8 cellular contexts compared by ENCODE assay signal in the genomic region with DNA sequence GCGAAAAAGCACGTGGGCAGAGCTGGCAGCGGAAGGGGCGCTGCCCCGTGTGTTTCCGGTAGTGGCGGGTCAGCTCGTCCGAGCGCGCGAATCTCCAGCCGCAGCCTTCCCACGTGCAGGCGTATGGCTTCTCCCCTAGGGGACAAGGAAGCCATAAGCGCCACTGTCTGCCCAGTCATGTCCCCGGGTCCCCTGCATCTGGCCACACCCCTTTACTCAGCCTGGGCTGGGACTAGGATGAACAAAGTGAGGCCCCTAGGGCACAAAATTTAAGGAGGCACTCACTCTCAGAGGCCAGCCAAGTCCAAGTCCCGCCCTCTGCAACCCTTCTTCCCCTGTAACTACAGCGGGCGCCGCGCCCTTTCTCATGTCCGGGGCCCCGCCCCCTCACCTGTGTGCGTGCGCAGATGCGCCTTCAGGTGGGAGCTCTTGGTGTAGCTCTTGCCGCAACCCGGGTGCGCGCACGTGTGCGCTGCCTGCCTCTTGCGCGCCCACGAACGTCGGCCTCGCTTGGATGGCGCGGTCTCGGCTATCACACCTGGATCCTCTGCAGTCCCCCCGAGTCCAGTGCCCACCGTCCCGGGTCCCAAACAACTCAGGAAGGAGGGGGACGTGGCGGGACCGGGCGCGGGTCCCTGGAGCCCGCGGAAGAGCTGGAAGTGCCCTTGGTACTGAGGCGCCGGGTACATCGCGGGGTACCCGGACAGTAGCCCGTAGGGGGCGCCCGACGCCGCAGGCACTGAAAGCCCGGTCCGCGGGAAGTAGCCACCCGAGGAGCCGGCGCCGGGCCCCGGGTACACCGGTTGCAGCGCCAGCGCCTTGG. TPM values are rescaled to one million over a fixed set of nuclear protein-coding genes. Genes with fewer than 3 reads are reported as not detected.
DNase-seq lines count a peak whose midpoint lies in the region; ATAC-seq and TF ChIP-seq lines count a peak whose summit lies in the region.

No MANE protein-coding gene starts in this region.

- no peaks in the 10 kb centered on the region for H3K36me3 ChIP-seq in HUES64 (ENCODE audit: insufficient read depth, low read length)
- H3K36me3 ChIP-seq in prostate gland, result no peaks in the 10 kb centered on the region
- no peaks in the 10 kb centered on the region for H3K36me3 ChIP-seq in upper lobe of right lung

- H3K27ac ChIP-seq in HUES64 (ENCODE audit: low read depth, low read length), result peak overlapping the region; percentile 45; the same call in 1 of the 2 replicates
- H3K27ac ChIP-seq in prostate gland, result peak overlapping the region; percentile 57 to 68
- no peak overlapping the region for H3K27ac ChIP-seq in upper lobe of right lung

- peak overlapping the region; percentile 69 for H3K4me3 ChIP-seq in HUES64 (ENCODE audit: low read length)
- H3K4me3 ChIP-seq in prostate gland, result peak overlapping the region; percentile 21 to 41
- H3K4me3 ChIP-seq in upper lobe of right lung, result peak overlapping the region; percentile 44

- H3K9ac ChIP-seq in HUES64 (ENCODE audit: low read depth, low read length), result peak overlapping the region; percentile 72

- no peaks in the 10 kb centered on the region for H3K4me1 ChIP-seq in HUES64 (ENCODE audit: insufficient read depth, low read length)
- H3K4me1 ChIP-seq in prostate gland (replicated peaks), result no peaks in the 10 kb centered on the region
- H3K4me1 ChIP-seq in upper lobe of right lung, result peaks cover 16% of the 10 kb centered on the region

- 4% methylated on average over 73 of the region's 73 CpGs for WGBS in HUES64
- WGBS in prostate gland, result 5% methylated on average over 63 of the region's 73 CpGs

- peak; percentile 28 for ATAC-seq in Right ventricle myocardium superior (ENCODE audit: poor library complexity)
- peak; percentile 78 for ATAC-seq in upper lobe of right lung

- H3K9me3 ChIP-seq in HUES64 (ENCODE audit: insufficient read depth, low read depth, low read length) (peaks cover 8% of the 10 kb centered on the region; the same call in 1 of the 2 replicates), prostate gland (no peaks in the 10 kb centered on the region), upper lobe of right lung (no peaks in the 10 kb centered on the region)

- peaks cover 39% of the 10 kb centered on the region for H3K27me3 ChIP-seq in HUES64 (ENCODE audit: insufficient read depth, low read length)
- H3K27me3 ChIP-seq in prostate gland (replicated peaks; ENCODE audit: insufficient read depth), result no peaks in the 10 kb centered on the region
- H3K27me3 ChIP-seq in upper lobe of right lung, result peaks cover 12% of the 10 kb centered on the region

- DNase-seq in COLO668 (lab: John Stamatoyannopoulos, UW; ENCODE audit: unreplicated experiment), result peak; percentile 99
- peak; percentile 58 to 85 (median 74) for DNase-seq in activated naive CD4-positive, alpha-beta T cell (lab: John Stamatoyannopoulos, UW)
- peak; percentile 84 for DNase-seq in Right ventricle myocardium superior
- DNase-seq in prostate gland (ENCODE audit: low spot score), result peak; percentile 84
- DNase-seq in upper lobe of right lung, result peak; percentile 95
- DNase-seq in SKM-1 (lab: John Stamatoyannopoulos, UW; ENCODE audit: unreplicated experiment), result no peak

- TF ChIP-seq POLR2A in Raji (IDR thresholded peaks at IDR 0.05; ENCODE audit: insufficient read depth, low read depth, low read length) (peak; percentile 90), prostate gland (IDR thresholded peaks at IDR 0.05) (no peak)

- peak; percentile 48 to 78 (median 68) for TF ChIP-seq CTCF in prostate gland (IDR thresholded peaks at IDR 0.05)
- TF ChIP-seq CTCF in upper lobe of right lung (IDR thresholded peaks at IDR 0.05), result peak; percentile 66

- intact Hi-C loops in Right ventricle myocardium superior (cut with DNase I), result no loop called here
- intact Hi-C loops in prostate gland (cut with DNase I), result loop anchor here (10.0 kb wide), 1 partner anchor 50 kb away; the partner anchor contains the start of genes CALR and FARSA
- intact Hi-C loops in upper lobe of right lung (cut with DNase I), result no loop called here

RNA-seq across cellular contexts. Expression of gene KLF1, which starts 1.9 kb away (rescaled TPM):
- polyA plus RNA-seq in HUES64 (2013, experiment 1 of 2), result not detected
- 0.25 TPM for polyA plus RNA-seq in HUES64 (2013, experiment 2 of 2)
- total RNA-seq in Right ventricle myocardium superior (not detected), prostate gland (not detected), upper lobe of right lung (not detected)

RNA-seq across cellular contexts. Expression of gene DNASE2, which starts 3.9 kb away (rescaled TPM):
- polyA plus RNA-seq in HUES64 (2013, experiment 1 of 2), result 11.6 TPM
- 14.9 TPM for polyA plus RNA-seq in HUES64 (2013, experiment 2 of 2)
- total RNA-seq in Right ventricle myocardium superior (16.9 TPM), prostate gland (10 to 100 TPM; 41.4 to 63.9 TPM), upper lobe of right lung (61.0 TPM)

RNA-seq across cellular contexts. Expression of gene GCDH, which starts 5.8 kb away (rescaled TPM):
- 35.4 TPM for polyA plus RNA-seq in HUES64 (2013, experiment 1 of 2)
- 38.2 TPM for polyA plus RNA-seq in HUES64 (2013, experiment 2 of 2)
- total RNA-seq in Right ventricle myocardium superior (39.5 TPM), prostate gland (10 to 100 TPM; 66.4 to 81.7 TPM), upper lobe of right lung (21.0 TPM)

RNA-seq across cellular contexts. Expression of gene SYCE2, which starts 34.0 kb away (rescaled TPM):
- polyA plus RNA-seq in HUES64 (2013, experiment 1 of 2), result 1.00 TPM
- polyA plus RNA-seq in HUES64 (2013, experiment 2 of 2), result 1.4 TPM
- not detected for total RNA-seq in Right ventricle myocardium superior
- total RNA-seq in prostate gland, result 1 to 10 TPM in 1 of 2 donors, under 1 TPM in 1; 0.18 to 5.9 TPM
- total RNA-seq in upper lobe of right lung, result not detected

RNA-seq across cellular contexts. Expression of gene MAST1, which starts 46.8 kb away (rescaled TPM):
- polyA plus RNA-seq in HUES64 (2013, experiment 1 of 2), result 7.8 TPM
- 10.1 TPM for polyA plus RNA-seq in HUES64 (2013, experiment 2 of 2)
- total RNA-seq in Right ventricle myocardium superior (not detected), prostate gland (1 to 10 TPM; 1.3 to 2.4 TPM), upper lobe of right lung (not detected)
